ENCODE assay signal across 2 cellular contexts in genomic region chr11:124717421-124717785, GRCh38.
TF ChIP-seq lines count a peak whose summit lies in the region.

No MANE protein-coding gene starts in this region.

TF ChIP-seq in A549, 52 proteins besides CTCF, POLR2A, EP300 and RAD21:
- TF ChIP-seq GATA3 (IDR thresholded peaks at IDR 0.05; ENCODE audit: borderline replicate concordance) = no peak
- TF ChIP-seq NPAS2 (CRISPR knock-in tag; IDR thresholded peaks at IDR 0.05; ENCODE audit: borderline replicate concordance) = no peak
- no peak for TF ChIP-seq CBX2 (IDR thresholded peaks at IDR 0.05; ENCODE audit: borderline replicate concordance, low read depth)
- TF ChIP-seq EHMT2 (IDR thresholded peaks at IDR 0.05; ENCODE audit: low read depth) = no peak
- TF ChIP-seq ATOH8 (CRISPR knock-in tag; IDR thresholded peaks at IDR 0.05; ENCODE audit: low read depth) = no peak
- no peak for TF ChIP-seq BHLHE40 (IDR thresholded peaks at IDR 0.05; ENCODE audit: low read depth, low read length)
TF ChIP-seq in A549: peak in this region for 0.

TF ChIP-seq in K562, 482 proteins besides CTCF, POLR2A, EP300 and RAD21:
- no peak for TF ChIP-seq ARID1B (IDR thresholded peaks at IDR 0.05)
- TF ChIP-seq HLTF (IDR thresholded peaks at IDR 0.05) = no peak
- TF ChIP-seq RAD51 (IDR thresholded peaks at IDR 0.05; ENCODE audit: borderline replicate concordance, low read depth) = no peak
- no peak for TF ChIP-seq ZEB2 (IDR thresholded peaks at IDR 0.05)
- no peak for TF ChIP-seq SRSF1 (IDR thresholded peaks at IDR 0.05; ENCODE audit: low read depth, low read length)
- TF ChIP-seq MTF1 (CRISPR knock-in tag; IDR thresholded peaks at IDR 0.05; ENCODE audit: borderline replicate concordance) = no peak
- TF ChIP-seq ZKSCAN3 (CRISPR knock-in tag; IDR thresholded peaks at IDR 0.05) = no peak
- no peak for TF ChIP-seq ZBTB11 (CRISPR knock-in tag; IDR thresholded peaks at IDR 0.05)
- no peak for TF ChIP-seq ZNF717 (CRISPR knock-in tag; IDR thresholded peaks at IDR 0.05)
- TF ChIP-seq TFAM (CRISPR knock-in tag; conservative IDR thresholded peaks at IDR 0.05) = no peak
- TF ChIP-seq ELF2 (CRISPR knock-in tag; IDR thresholded peaks at IDR 0.05) = no peak
- no peak for TF ChIP-seq CBX3 (IDR thresholded peaks at IDR 0.05; ENCODE audit: borderline replicate concordance in 1 of 2, low read length in 2 of 2)
- no peak for TF ChIP-seq ZNF75A (CRISPR knock-in tag; IDR thresholded peaks at IDR 0.05)
- no peak for TF ChIP-seq ZSCAN29 (IDR thresholded peaks at IDR 0.05)
- TF ChIP-seq DDX20 (tag; IDR thresholded peaks at IDR 0.05; ENCODE audit: low read depth) = no peak
- no peak for TF ChIP-seq THRA (IDR thresholded peaks at IDR 0.05)
